ENCODE assay signal across 35 cellular contexts in the genomic region with DNA sequence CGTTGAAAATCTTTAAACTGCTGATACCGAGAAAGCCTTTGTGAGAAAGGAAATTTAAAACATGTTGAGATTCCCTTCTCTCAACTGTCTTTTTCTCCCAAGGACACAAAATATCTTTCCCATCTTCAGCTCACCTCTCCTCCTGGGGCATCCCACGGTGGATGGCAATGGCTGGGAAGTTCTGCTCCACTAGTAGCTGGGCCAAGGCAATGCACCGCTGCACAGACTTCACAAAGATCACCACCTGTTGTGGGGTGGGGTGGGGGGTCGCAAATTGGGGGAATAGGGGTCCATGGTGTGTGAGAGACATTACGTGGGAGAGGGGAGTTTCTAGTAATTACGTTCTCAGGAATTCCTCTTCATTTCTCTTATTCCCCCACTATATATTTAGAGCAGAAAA. TPM values are rescaled to one million over a fixed set of nuclear protein-coding genes. Genes with fewer than 3 reads are reported as not detected.
"Had no signal": no experiment of that assay in that cellular context is flagged by ENCODE, and none has a peak within 500 bp of the region (broad histone marks: within the 10 kb centered on the region; RNA-seq: fewer than 3 reads in every experiment).

No MANE protein-coding gene starts in this region.

- H3K4me3 Mint-ChIP-seq: effector memory CD8-positive, alpha-beta T cell; memory B cell; natural killer cell; stimulated activated effector memory CD8-positive, alpha-beta T cell treated with anti-CD3 and anti-CD28 coated beads, Interleukin-12 subunit alpha, Interleukin-12 subunit beta, amount 100 ng/mL, for 72 hours had no signal

- H2AFZ ChIP-seq: hepatocyte, parathyroid adenoma had no signal

- H3K4me1 ChIP-seq: thyroid gland had no signal

- H3K27ac Mint-ChIP-seq: memory B cell, progenitor cell of endocrine pancreas had no signal

- H3K27ac ChIP-seq: coronary artery, esophagus muscularis mucosa, foreskin keratinocyte, gastroesophageal sphincter, heart left ventricle, hepatocyte, parathyroid adenoma, stomach, thyroid gland had no signal

- FAIRE-seq: kidney had no signal

- H3K79me2 ChIP-seq: parathyroid adenoma had no signal

- H3K27me3 Mint-ChIP-seq: effector memory CD8-positive, alpha-beta T cell; memory B cell; progenitor cell of endocrine pancreas had no signal

- H3K9ac ChIP-seq: parathyroid adenoma had no signal

- H3K4me2 ChIP-seq: hepatocyte, smooth muscle cell had no signal

- ATAC-seq: effector memory CD8-positive, alpha-beta T cell; foreskin keratinocyte; gastroesophageal sphincter; heart left ventricle; left lobe of liver; natural killer cell; sciatic nerve; stimulated activated effector memory CD8-positive, alpha-beta T cell treated with anti-CD3 and anti-CD28 coated beads, Interleukin-12 subunit alpha, Interleukin-12 subunit beta, amount 100 ng/mL, for 72 hours had no signal

- H3K27me3 ChIP-seq: esophagus muscularis mucosa, foreskin keratinocyte, gastroesophageal sphincter, heart left ventricle, hepatocyte, neutrophil, stomach, thyroid gland had no signal

- DNase-seq: effector memory CD8-positive, alpha-beta T cell; foreskin keratinocyte; heart left ventricle; kidney; natural killer cell; stimulated activated CD4-positive, alpha-beta T cell treated with anti-CD3 and anti-CD28 coated beads, Interleukin-12 subunit alpha, Interleukin-12 subunit beta, amount 100 ng/mL, for 4 hours; stimulated activated CD4-positive, alpha-beta T cell treated with anti-CD3 and anti-CD28 coated beads, Interleukin-2, amount 100 ng/mL, for 24 hours; stimulated activated CD4-positive, alpha-beta T cell treated with anti-CD3 and anti-CD28 coated beads, Interleukin-4, amount 100 ng/mL, for 24 hours; stimulated activated naive CD4-positive, alpha-beta T cell treated with Interleukin-2 at 50 U/mL for 16 hours; stomach; thyroid gland; trophoblast cell had no signal

- H3K4me3 ChIP-seq: coronary artery, esophagus muscularis mucosa, gastroesophageal sphincter, heart left ventricle, hepatocyte, lung, smooth muscle cell, stomach, thyroid gland had no signal

- H3K9me3 ChIP-seq: esophagus muscularis mucosa, gastroesophageal sphincter, heart left ventricle, neutrophil, stomach, thyroid gland had no signal

- H3K9me3 Mint-ChIP-seq: effector memory CD8-positive, alpha-beta T cell; memory B cell; natural killer cell; neural crest cell; stimulated activated effector memory CD8-positive, alpha-beta T cell treated with anti-CD3 and anti-CD28 coated beads, Interleukin-12 subunit alpha, Interleukin-12 subunit beta, amount 100 ng/mL, for 72 hours had no signal

RNA-seq across cellular contexts. Expression of a gene that starts 2.4 kb away (rescaled TPM):
- total RNA-seq: dermis microvascular lymphatic vessel endothelial cell, epithelial cell of proximal tubule, esophagus muscularis mucosa, fibroblast of lung, foreskin keratinocyte, gastroesophageal sphincter, heart left ventricle, left lobe of liver, lung, mononuclear cell, natural killer cell, neural crest cell, omental fat pad, progenitor cell of endocrine pancreas, sciatic nerve, smooth muscle cell, stomach, subcutaneous adipose tissue, temporal lobe, thyroid gland, urinary bladder had no signal
- polyA plus RNA-seq: fibroblast of lung, foreskin keratinocyte, heart left ventricle, liver, lung, smooth muscle cell, stomach, urinary bladder had no signal

RNA-seq across cellular contexts. Expression of a gene that starts 15.2 kb away (rescaled TPM):
- total RNA-seq: dermis microvascular lymphatic vessel endothelial cell, left lobe of liver had no signal
